ENCODE assay signal across 9 cellular contexts in the genomic region with DNA sequence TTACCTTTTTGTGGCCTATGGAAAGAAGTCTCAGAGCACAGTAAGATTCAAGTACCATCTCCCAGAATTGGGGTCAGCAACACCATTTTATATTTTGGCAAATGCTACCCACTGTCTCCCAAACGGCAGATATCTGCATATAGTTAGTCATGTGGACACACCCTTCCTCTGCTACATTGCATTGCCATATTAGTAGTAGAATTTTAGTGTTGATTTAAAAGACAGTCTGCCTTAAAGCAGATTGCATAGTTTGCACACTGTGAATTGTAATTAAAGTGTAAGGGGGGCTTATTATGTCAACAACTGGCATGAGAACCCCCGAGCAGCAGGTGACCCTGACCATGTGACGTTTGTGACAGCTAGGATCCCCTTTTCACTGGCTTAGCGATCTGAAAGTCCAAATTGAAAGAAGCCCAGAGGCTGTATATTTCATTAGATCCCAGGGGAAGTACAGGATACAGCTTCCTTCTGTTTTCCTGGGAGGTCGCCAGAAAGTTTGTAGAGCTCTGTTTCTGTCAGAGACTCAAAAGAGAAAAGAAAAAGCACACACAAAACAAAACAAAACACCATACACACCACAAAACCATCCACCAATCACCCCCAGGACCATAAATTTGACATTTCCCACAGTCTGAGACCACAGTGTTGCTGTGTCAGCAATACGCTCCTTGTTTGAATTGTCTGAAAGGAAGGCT.
DNase-seq lines count a peak whose midpoint lies in the region; ATAC-seq and TF ChIP-seq lines count a peak whose summit lies in the region.
"Had no signal": no experiment of that assay in that cellular context is flagged by ENCODE, and none has a peak within 500 bp of the region (broad histone marks: within the 10 kb centered on the region; RNA-seq: fewer than 3 reads in every experiment).

No MANE protein-coding gene starts in this region.

- DNase-seq in activated naive CD8-positive, alpha-beta T cell treated with anti-CD3 and anti-CD28 coated beads for 36 hours: no peak
- no peak for DNase-seq in activated naive CD8-positive, alpha-beta T cell treated with anti-CD3 and anti-CD28 coated beads, Interleukin-2, amount 50 U/mL, for 24 hours
- DNase-seq in choroid plexus epithelial cell (ENCODE audit: low read depth): peak; percentile 83
- DNase-seq in lung (ENCODE audit: low spot score): no peak
- DNase-seq in uterus: peak in 1 of 2 donors; percentile 68
- DNase-seq in stimulated activated CD4-positive, alpha-beta T cell treated with anti-CD3 and anti-CD28 coated beads, Interleukin-12 subunit alpha, Interleukin-12 subunit beta, amount 100 ng/mL, for 4 hours: no peak

- H3K4me1 Mint-ChIP-seq in activated naive CD8-positive, alpha-beta T cell treated with anti-CD3 and anti-CD28 coated beads for 36 hours: peaks cover 23% of the 10 kb centered on the region
- H3K4me1 Mint-ChIP-seq in activated naive CD8-positive, alpha-beta T cell treated with anti-CD3 and anti-CD28 coated beads, Interleukin-2, amount 50 U/mL, for 24 hours: peaks cover 17% of the 10 kb centered on the region

- ATAC-seq in activated naive CD8-positive, alpha-beta T cell treated with anti-CD3 and anti-CD28 coated beads, Interleukin-2, amount 50 U/mL, for 24 hours: no peak
- peak; percentile 13 for ATAC-seq in lung (ENCODE audit: insufficient read depth, low FRiP score)
- ATAC-seq in GM18511 (IDR thresholded peaks at IDR 0.05; ENCODE audit: unreplicated experiment): no peak
- ATAC-seq in HG03571 (IDR thresholded peaks at IDR 0.05; ENCODE audit: unreplicated experiment): no peak
- ATAC-seq: Panc1 had no signal

- H3K36me3 Mint-ChIP-seq in activated naive CD8-positive, alpha-beta T cell treated with anti-CD3 and anti-CD28 coated beads for 36 hours: no peaks in the 10 kb centered on the region
- no peaks in the 10 kb centered on the region for H3K36me3 Mint-ChIP-seq in activated naive CD8-positive, alpha-beta T cell treated with anti-CD3 and anti-CD28 coated beads, Interleukin-2, amount 50 U/mL, for 24 hours (ENCODE audit: low read depth)

- H3K9me3 ChIP-seq in lung (ENCODE audit: control insufficient read depth in 2 of 2, insufficient read depth in 1 of 2, low read length in 1 of 2): no peaks in the 10 kb centered on the region
- H3K9me3 ChIP-seq in uterus: no peaks in the 10 kb centered on the region

- 5 to 25% methylated on average over 6 of the region's 6 CpGs for WGBS in lung, 2 donors

- H3K27me3 ChIP-seq in lung (ENCODE audit: control insufficient read depth, insufficient read depth) (no peaks in the 10 kb centered on the region), uterus (no peaks in the 10 kb centered on the region)

- no peak for TF ChIP-seq CTCF in choroid plexus epithelial cell (conservative IDR thresholded peaks at IDR 0.05; ENCODE audit: low read depth, low read length)
- TF ChIP-seq CTCF in lung (IDR thresholded peaks at IDR 0.05; ENCODE audit: control extremely low read depth, extremely low read depth): no peak
- no peak for TF ChIP-seq CTCF in uterus (IDR thresholded peaks at IDR 0.05)

- intact Hi-C loops in uterus (cut with DNase I; ENCODE audit: low total_unique reads): no loop called here

- no peak overlapping the region for H3K27ac Mint-ChIP-seq in activated naive CD8-positive, alpha-beta T cell treated with anti-CD3 and anti-CD28 coated beads for 36 hours
- H3K27ac Mint-ChIP-seq in activated naive CD8-positive, alpha-beta T cell treated with anti-CD3 and anti-CD28 coated beads, Interleukin-2, amount 50 U/mL, for 24 hours: no peak overlapping the region

- no peaks in the 10 kb centered on the region for H3K9me3 Mint-ChIP-seq in activated naive CD8-positive, alpha-beta T cell treated with anti-CD3 and anti-CD28 coated beads for 36 hours
- no peaks in the 10 kb centered on the region for H3K9me3 Mint-ChIP-seq in activated naive CD8-positive, alpha-beta T cell treated with anti-CD3 and anti-CD28 coated beads, Interleukin-2, amount 50 U/mL, for 24 hours

- TF ChIP-seq POLR2A in uterus (IDR thresholded peaks at IDR 0.05): no peak

- peak overlapping the region; percentile 77 to 80 for H3K27ac ChIP-seq in lung (ENCODE audit: low read depth in 1 of 2, low read length in 1 of 2)
- peak overlapping the region; percentile 61 to 76 for H3K27ac ChIP-seq in uterus

- H3K36me3 ChIP-seq in lung (ENCODE audit: control insufficient read depth in 2 of 2, insufficient read depth in 2 of 2, low read length in 2 of 2) (no peaks in the 10 kb centered on the region), uterus (no peaks in the 10 kb centered on the region)

- H3K4me3 Mint-ChIP-seq in activated naive CD8-positive, alpha-beta T cell treated with anti-CD3 and anti-CD28 coated beads for 36 hours: peak overlapping the region; percentile 9
- no peak overlapping the region for H3K4me3 Mint-ChIP-seq in activated naive CD8-positive, alpha-beta T cell treated with anti-CD3 and anti-CD28 coated beads, Interleukin-2, amount 50 U/mL, for 24 hours

- peaks cover 4% of the 10 kb centered on the region for H3K27me3 Mint-ChIP-seq in activated naive CD8-positive, alpha-beta T cell treated with anti-CD3 and anti-CD28 coated beads for 36 hours
- H3K27me3 Mint-ChIP-seq in activated naive CD8-positive, alpha-beta T cell treated with anti-CD3 and anti-CD28 coated beads, Interleukin-2, amount 50 U/mL, for 24 hours: no peaks in the 10 kb centered on the region

- H3K4me3 ChIP-seq in choroid plexus epithelial cell (ENCODE audit: low read depth, low read length): peak overlapping the region; percentile 44
- no peak overlapping the region for H3K4me3 ChIP-seq in lung
- H3K4me3 ChIP-seq in uterus: peak overlapping the region; percentile 11 to 25

- H3K4me1 ChIP-seq in lung (ENCODE audit: control insufficient read depth in 2 of 2, insufficient read depth in 2 of 2, low read length in 2 of 2): peaks cover 2 to 38% of the 10 kb centered on the region in 2 donors
- no peaks in the 10 kb centered on the region for H3K4me1 ChIP-seq in uterus
